24 cellular contexts compared by ENCODE assay signal in the genomic region with DNA sequence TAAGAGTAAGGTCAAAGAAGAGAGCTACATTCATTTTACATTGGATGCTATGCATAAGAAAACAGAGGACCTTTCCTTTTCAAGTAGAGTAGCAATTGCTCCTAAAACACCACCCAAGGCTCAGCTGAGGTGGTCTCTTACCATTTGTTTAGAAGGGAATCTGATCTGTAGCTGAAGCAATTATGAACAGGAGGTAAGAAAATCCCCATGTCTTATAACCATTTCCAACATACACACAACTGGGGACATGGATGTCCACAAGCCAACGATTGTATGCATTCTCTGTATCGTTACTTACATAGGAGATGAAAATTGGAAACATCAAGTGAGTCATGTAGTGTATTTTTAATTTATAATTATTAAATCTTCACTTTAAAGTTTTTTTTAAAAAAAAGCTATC.
"Had no signal": no experiment of that assay in that cellular context is flagged by ENCODE, and none has a peak within 500 bp of the region (broad histone marks: within the 10 kb centered on the region; RNA-seq: fewer than 3 reads in every experiment).

No MANE protein-coding gene starts in this region.

- H3K27ac Mint-ChIP-seq: activated CD4-positive, alpha-beta T cell treated with anti-CD3 and anti-CD28 coated beads, Interleukin-2, amount 10 ng/mL, durations not matched to agents 7 days and 5 days; activated CD8-positive, alpha-beta T cell treated with anti-CD3 and anti-CD28 coated beads for 36 hours; activated naive CD4-positive, alpha-beta T cell treated with anti-CD3 and anti-CD28 coated beads, Interleukin-2, amount 50 U/mL, for 24 hours; dendritic cell treated with granulocyte-macrophage colony-stimulating factor and Interleukin-4, amounts not matched to agents 40 ng/mL and 50 ng/mL, for 4 days; memory B cell; progenitor cell of endocrine pancreas; T-helper 17 cell had no signal

- H3K27me3 ChIP-seq: brain microvascular endothelial cell, sigmoid colon, upper lobe of right lung had no signal

- H3K9me3 ChIP-seq: sigmoid colon, upper lobe of right lung had no signal

- ATAC-seq: activated CD8-positive, alpha-beta T cell treated with anti-CD3 and anti-CD28 coated beads for 36 hours; left colon; T-helper 17 cell; upper lobe of right lung had no signal

- H3K27ac ChIP-seq: brain microvascular endothelial cell, sigmoid colon, upper lobe of right lung had no signal

- H3K4me1 ChIP-seq: upper lobe of right lung had no signal

- FAIRE-seq: keratinocyte had no signal

- H3K4me3 Mint-ChIP-seq: activated CD4-positive, alpha-beta T cell treated with anti-CD3 and anti-CD28 coated beads, Interleukin-2, amount 10 ng/mL, durations not matched to agents 7 days and 5 days; activated CD8-positive, alpha-beta T cell treated with anti-CD3 and anti-CD28 coated beads for 36 hours; activated naive CD4-positive, alpha-beta T cell treated with anti-CD3 and anti-CD28 coated beads, Interleukin-2, amount 50 U/mL, for 24 hours; dendritic cell treated with granulocyte-macrophage colony-stimulating factor and Interleukin-4, amounts not matched to agents 40 ng/mL and 50 ng/mL, for 4 days; memory B cell; naive B cell; neural crest cell; T-helper 17 cell had no signal

- H3K4me3 ChIP-seq: sigmoid colon, upper lobe of right lung had no signal

- DNase-seq: activated CD4-positive, alpha-beta T cell treated with anti-CD3 and anti-CD28 coated beads, Interleukin-2, amount 10 ng/mL, durations not matched to agents 7 days and 5 days; activated CD8-positive, alpha-beta T cell treated with anti-CD3 and anti-CD28 coated beads for 36 hours; activated gamma-delta T cell treated with Interleukin-2 at 50 U/mL for 16 hours; anterior cingulate cortex; brain microvascular endothelial cell; caudate nucleus; effector CD4-positive, alpha-beta T cell; erythroblast; foreskin fibroblast; left colon; naive B cell; occipital lobe; retina; sigmoid colon; stimulated activated CD4-positive, alpha-beta T cell treated with anti-CD3 and anti-CD28 coated beads, Interleukin-4, amount 100 ng/mL, for 1 hour; stimulated activated naive CD4-positive, alpha-beta T cell treated with Interleukin-2 at 50 U/mL for 16 hours; T-helper 17 cell; upper lobe of right lung had no signal

- H3K36me3 ChIP-seq: brain microvascular endothelial cell, sigmoid colon, upper lobe of right lung had no signal

- H3K9me3 Mint-ChIP-seq: activated CD4-positive, alpha-beta T cell treated with anti-CD3 and anti-CD28 coated beads, Interleukin-2, amount 10 ng/mL, durations not matched to agents 7 days and 5 days; activated CD8-positive, alpha-beta T cell treated with anti-CD3 and anti-CD28 coated beads for 36 hours; activated naive CD4-positive, alpha-beta T cell treated with anti-CD3 and anti-CD28 coated beads, Interleukin-2, amount 50 U/mL, for 24 hours; dendritic cell treated with granulocyte-macrophage colony-stimulating factor and Interleukin-4, amounts not matched to agents 40 ng/mL and 50 ng/mL, for 4 days; memory B cell; naive B cell had no signal
